In genomic region chr18:79878741-79879358, GRCh38 we compare ENCODE assay signal across 21 cellular contexts.
DNase-seq lines count a peak whose midpoint lies in the region; ATAC-seq and TF ChIP-seq lines count a peak whose summit lies in the region.
"Had no signal": no experiment of that assay in that cellular context is flagged by ENCODE, and none has a peak within 500 bp of the region (broad histone marks: within the 10 kb centered on the region; RNA-seq: fewer than 3 reads in every experiment).

No MANE protein-coding gene starts in this region.

- POLR2A ChIA-PET in activated CD4-positive, alpha-beta T cell treated with anti-CD3 and anti-CD28 coated beads for 36 hours (lab: Charles Lee) = no interaction called here
- POLR2A ChIA-PET in CD4-positive, alpha-beta T cell (lab: Charles Lee) = no interaction called here

- CTCF ChIA-PET in activated CD4-positive, alpha-beta T cell treated with anti-CD3 and anti-CD28 coated beads for 36 hours (lab: Charles Lee) = no interaction called here
- CTCF ChIA-PET in CD4-positive, alpha-beta T cell (lab: Charles Lee) = no interaction called here

- H3K4me1 ChIP-seq in heart left ventricle = no peaks in the 10 kb centered on the region
- H3K4me1 ChIP-seq in spleen = no peaks in the 10 kb centered on the region
- H3K4me1 ChIP-seq in upper lobe of left lung = no peaks in the 10 kb centered on the region

- no peak for ATAC-seq in activated CD4-positive, alpha-beta T cell treated with anti-CD3 and anti-CD28 coated beads for 36 hours
- ATAC-seq in heart left ventricle (no peak), left lobe of liver (no peak), upper lobe of left lung (ENCODE audit: low FRiP score in 2 of 2) (no peak)
- no peak for ATAC-seq in CD4-positive, alpha-beta T cell (ENCODE audit: poor library complexity)
- ATAC-seq: HCT116 had no signal

- no peak overlapping the region for H3K4me3 Mint-ChIP-seq in activated CD4-positive, alpha-beta T cell treated with anti-CD3 and anti-CD28 coated beads for 36 hours
- H3K4me3 Mint-ChIP-seq in CD4-positive, alpha-beta T cell = no peak overlapping the region

- no peak overlapping the region for H3K4me3 ChIP-seq in heart left ventricle
- H3K4me3 ChIP-seq in spleen = no peak overlapping the region
- no peak overlapping the region for H3K4me3 ChIP-seq in upper lobe of left lung
- H3K4me3 ChIP-seq: MG63, PC-9 had no signal

- WGBS in heart left ventricle, 4 donors = 82 to 89% (median 84%) methylated on average over 18 to 20 of the region's 20 CpGs
- 82 to 93% (median 88%) methylated on average over 19 to 20 of the region's 20 CpGs for WGBS in spleen, 5 donors
- WGBS in upper lobe of left lung, 2 donors = 86 to 89% methylated on average over 19 of the region's 20 CpGs

- H3K27ac Mint-ChIP-seq in activated CD4-positive, alpha-beta T cell treated with anti-CD3 and anti-CD28 coated beads for 36 hours = no peak overlapping the region
- H3K27ac Mint-ChIP-seq in CD4-positive, alpha-beta T cell = no peak overlapping the region

- H3K9me3 ChIP-seq in heart left ventricle (peaks cover 0 to 4% (median 0%) of the 10 kb centered on the region in 12 donors), spleen (peaks cover 0 to 20% (median 4%) of the 10 kb centered on the region in 8 donors), upper lobe of left lung (no peaks in the 10 kb centered on the region)
- no peaks in the 10 kb centered on the region for H3K9me3 ChIP-seq in CD4-positive, alpha-beta T cell (ENCODE audit: control insufficient read depth, low read length)
- H3K9me3 ChIP-seq: MG63 had no signal

- no peak for TF ChIP-seq EP300 in upper lobe of left lung (IDR thresholded peaks at IDR 0.05)

- intact Hi-C loops in activated CD4-positive, alpha-beta T cell treated with anti-CD3 and anti-CD28 coated beads for 36 hours (cut with DNase I, micrococcal nuclease) = no loop called here
- intact Hi-C loops in cardiac septum (cut with DNase I) (no loop called here), heart left ventricle (cut with DNase I) (no loop called here), spleen (cut with DNase I; ENCODE audit: low total_unique reads) (no loop called here)
- intact Hi-C loops in CD4-positive, alpha-beta T cell (cut with DNase I, micrococcal nuclease) = no loop called here

- no peaks in the 10 kb centered on the region for H3K36me3 Mint-ChIP-seq in activated CD4-positive, alpha-beta T cell treated with anti-CD3 and anti-CD28 coated beads for 36 hours (ENCODE audit: low read depth)
- no peaks in the 10 kb centered on the region for H3K36me3 Mint-ChIP-seq in CD4-positive, alpha-beta T cell (ENCODE audit: low read depth)

- H3K27me3 Mint-ChIP-seq in activated CD4-positive, alpha-beta T cell treated with anti-CD3 and anti-CD28 coated beads for 36 hours = no peaks in the 10 kb centered on the region
- no peaks in the 10 kb centered on the region for H3K27me3 Mint-ChIP-seq in CD4-positive, alpha-beta T cell

- DNase-seq in activated CD4-positive, alpha-beta T cell treated with anti-CD3 and anti-CD28 coated beads for 36 hours = peak; percentile 3
- DNase-seq in activated CD4-positive, alpha-beta T cell treated with anti-CD3 and anti-CD28 coated beads for 1 hour = no peak
- DNase-seq in cardiac septum (ENCODE audit: low spot score) = peak; percentile 54
- DNase-seq in heart left ventricle = no peak
- peak; percentile 27 for DNase-seq in left lobe of liver (ENCODE audit: low spot score)
- DNase-seq in spleen = peak; percentile 41
- no peak for DNase-seq in CD4-positive, alpha-beta T cell
- no peak for DNase-seq in upper lobe of left lung
- DNase-seq: DMS153; IMR-90; KG1; MG63; NCI-H2029; NCI-H446 treated with DMSO at 0.1 percent for 48 hours; NCI-H526; NCI-H82; NK-92 treated with Interleukin-12 subunit alpha and Interleukin-12 subunit beta, amount 100 ng/mL, for 24 hours; PC-9; SHP77 had no signal

- TF ChIP-seq POLR2A in heart left ventricle (IDR thresholded peaks at IDR 0.05) (no peak), spleen (IDR thresholded peaks at IDR 0.05) (no peak), upper lobe of left lung (IDR thresholded peaks at IDR 0.05) (no peak)

- H3K36me3 ChIP-seq in heart left ventricle = no peaks in the 10 kb centered on the region
- H3K36me3 ChIP-seq in spleen = no peaks in the 10 kb centered on the region
- no peaks in the 10 kb centered on the region for H3K36me3 ChIP-seq in upper lobe of left lung
- H3K36me3 ChIP-seq: MG63 had no signal

- TF ChIP-seq CTCF in heart left ventricle (IDR thresholded peaks at IDR 0.05) (no peak), spleen (IDR thresholded peaks at IDR 0.05 in 8 of 11, conservative IDR thresholded peaks at IDR 0.05 in 3 of 11) (no peak), upper lobe of left lung (IDR thresholded peaks at IDR 0.05) (no peak)
- TF ChIP-seq CTCF in CD4-positive, alpha-beta T cell (IDR thresholded peaks at IDR 0.05) = no peak

- H3K4me1 Mint-ChIP-seq in activated CD4-positive, alpha-beta T cell treated with anti-CD3 and anti-CD28 coated beads for 36 hours = no peaks in the 10 kb centered on the region
- no peaks in the 10 kb centered on the region for H3K4me1 Mint-ChIP-seq in CD4-positive, alpha-beta T cell (ENCODE audit: low read depth)

- no peak overlapping the region for H3K27ac ChIP-seq in heart left ventricle
- no peak overlapping the region for H3K27ac ChIP-seq in spleen
- no peak overlapping the region for H3K27ac ChIP-seq in CD4-positive, alpha-beta T cell (ENCODE audit: low read depth, low read length)
- no peak overlapping the region for H3K27ac ChIP-seq in upper lobe of left lung
- H3K27ac ChIP-seq: 22Rv1, PC-9 had no signal

- H3K27me3 ChIP-seq in heart left ventricle (peaks cover 0 to 15% (median 5%) of the 10 kb centered on the region in 9 donors), spleen (replicated peaks in 1 of 7) (peaks cover 0 to 23% (median 0%) of the 10 kb centered on the region in 7 donors), upper lobe of left lung (no peaks in the 10 kb centered on the region)
- H3K27me3 ChIP-seq in CD4-positive, alpha-beta T cell (ENCODE audit: control insufficient read depth, insufficient read depth, low read length) = no peaks in the 10 kb centered on the region
- H3K27me3 ChIP-seq: MG63 had no signal

- no peaks in the 10 kb centered on the region for H3K9me3 Mint-ChIP-seq in activated CD4-positive, alpha-beta T cell treated with anti-CD3 and anti-CD28 coated beads for 36 hours (ENCODE audit: low read depth)
- H3K9me3 Mint-ChIP-seq in CD4-positive, alpha-beta T cell = no peaks in the 10 kb centered on the region

Comparison
In these comparisons a context has a peak if more than half of its experiments do, and no peak if none do; other contexts are left out.
1. DNase-seq: peak in activated CD4-positive, alpha-beta T cell treated with anti-CD3 and anti-CD28 coated beads for 36 hours (single experiment), cardiac septum (single experiment), left lobe of liver (single experiment) and spleen (single experiment); none in activated CD4-positive, alpha-beta T cell treated with anti-CD3 and anti-CD28 coated beads for 1 hour (single experiment), heart left ventricle (0 of 5), CD4-positive, alpha-beta T cell (0 of 10) and upper lobe of left lung (0 of 2).